Comparison of ENCODE assay signal across 8 cellular contexts in genomic region chr1:151059342-151060240, GRCh38. TPM values are rescaled to one million over a fixed set of nuclear protein-coding genes. Genes with fewer than 3 reads are reported as not detected.
DNase-seq lines count a peak whose midpoint lies in the region; ATAC-seq and TF ChIP-seq lines count a peak whose summit lies in the region.

Gene CDC42SE1 (minus strand): TSS chr1:151059622. CDS start chr1:151055730, 3,892 bp downstream.

- DNase-seq in EH (ENCODE audit: low read depth) (peak; percentile 81), SHP77 treated with DMSO at 0.1 percent for 48 hours (lab: John Stamatoyannopoulos, UW) (peak; percentile 91), activated gamma-delta T cell (lab: John Stamatoyannopoulos, UW) (peak; percentile 80), foreskin keratinocyte (peak in 1 of 2 donors; percentile 62)

- H3K9me3 ChIP-seq in neuron (ENCODE audit: low read length) = no peaks in the 10 kb centered on the region

- H2AFZ ChIP-seq in neuron (ENCODE audit: low read depth, low read length) = peak within 1 kb of the TSS; percentile 78

- no peaks in the 10 kb centered on the region for H3K27me3 ChIP-seq in foreskin keratinocyte
- H3K27me3 ChIP-seq in neuron (ENCODE audit: insufficient read depth, low read length) = no peaks in the 10 kb centered on the region

- TF ChIP-seq CTCF in LNCAP (IDR thresholded peaks at IDR 0.05) (peak; percentile 86; the same call in 1 of the 2 replicates), foreskin keratinocyte (conservative IDR thresholded peaks at IDR 0.05) (peak; percentile 76), subcutaneous adipose tissue (IDR thresholded peaks at IDR 0.05; ENCODE audit: low read depth) (no peak)

- H3K27ac ChIP-seq in foreskin keratinocyte = peak within 1 kb of the TSS; percentile 67

- H3K36me3 ChIP-seq in neuron (ENCODE audit: insufficient read depth, low read length) = peaks cover 38% of the 10 kb centered on the region

- ATAC-seq in GM21825 (IDR thresholded peaks at IDR 0.05; ENCODE audit: unreplicated experiment) = peak; percentile 70
- ATAC-seq in foreskin keratinocyte = peak; percentile 83

- H3K4me1 ChIP-seq in foreskin keratinocyte (peaks cover 24% of the 10 kb centered on the region), neuron (ENCODE audit: insufficient read depth, low read length) (peaks cover 28% of the 10 kb centered on the region)

- H3K4me3 ChIP-seq in neuron (ENCODE audit: low read length) = peak within 1 kb of the TSS; percentile 65

RNA-seq across cellular contexts. Expression of gene CDC42SE1, which starts in this region (rescaled TPM):
- total RNA-seq in foreskin keratinocyte = 107 and 114 TPM in 2 replicates
- polyA plus RNA-seq in foreskin keratinocyte = 56.0 and 62.1 TPM in 2 replicates
- 10 to 100 TPM; 44.5 to 55.4 (median 47.7) TPM for total RNA-seq in subcutaneous adipose tissue
